Comparison of ENCODE assay signal across 22 cellular contexts in the genomic region with DNA sequence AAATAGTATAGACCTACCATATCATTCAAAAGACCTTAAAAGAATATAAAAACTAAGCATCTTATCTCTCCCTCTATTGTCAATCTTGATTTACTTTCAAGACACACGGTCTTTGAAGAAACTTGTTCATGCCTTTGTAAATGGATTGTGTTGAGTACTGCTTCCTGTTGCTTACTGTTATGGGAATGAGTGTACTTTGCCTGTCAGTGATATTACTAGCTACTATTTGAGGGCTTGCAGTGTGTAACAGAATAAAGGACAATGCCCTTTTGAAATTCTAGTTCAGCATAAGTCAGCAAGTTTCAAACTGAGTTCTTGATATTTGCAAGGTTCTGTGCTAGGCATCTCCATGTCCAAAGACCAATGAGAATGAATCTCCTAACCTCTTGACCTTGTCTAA.
"Had no signal": no experiment of that assay in that cellular context is flagged by ENCODE, and none has a peak within 500 bp of the region (broad histone marks: within the 10 kb centered on the region; RNA-seq: fewer than 3 reads in every experiment).

No MANE protein-coding gene starts in this region.

- H3K4me1 Mint-ChIP-seq: activated T-helper 17 cell treated with anti-CD3 and anti-CD28 coated beads, Interleukin-2, amount 50 U/mL, for 72 hours had no signal

- H3K9me3 Mint-ChIP-seq: activated naive CD8-positive, alpha-beta T cell treated with anti-CD3 and anti-CD28 coated beads for 36 hours; activated T-helper 17 cell treated with anti-CD3 and anti-CD28 coated beads, Interleukin-2, amount 50 U/mL, for 72 hours; T-helper 2 cell treated with Interferon-gamma antibody and Interleukin-4, amounts not matched to agents 5 μg/mL and 100 μg/mL, for 36 hours; type B pancreatic cell had no signal

- H3K27ac Mint-ChIP-seq: activated naive CD8-positive, alpha-beta T cell treated with anti-CD3 and anti-CD28 coated beads for 36 hours; activated T-helper 17 cell treated with anti-CD3 and anti-CD28 coated beads, Interleukin-2, amount 50 U/mL, for 72 hours; nephron progenitor cell; T-helper 2 cell treated with Interferon-gamma antibody and Interleukin-4, amounts not matched to agents 5 μg/mL and 100 μg/mL, for 36 hours; type B pancreatic cell had no signal

- H3K27me3 ChIP-seq: foreskin keratinocyte, pancreas, right lobe of liver, vagina had no signal

- H3K4me3 ChIP-seq: mucosa of descending colon, pancreas, right lobe of liver, skin epidermis, thoracic aorta, vagina had no signal

- H3K27me3 Mint-ChIP-seq: activated naive CD8-positive, alpha-beta T cell treated with anti-CD3 and anti-CD28 coated beads for 36 hours; activated T-helper 17 cell treated with anti-CD3 and anti-CD28 coated beads, Interleukin-2, amount 50 U/mL, for 72 hours; type B pancreatic cell had no signal

- H3K4me3 Mint-ChIP-seq: activated naive CD8-positive, alpha-beta T cell treated with anti-CD3 and anti-CD28 coated beads for 36 hours; activated T-helper 17 cell treated with anti-CD3 and anti-CD28 coated beads, Interleukin-2, amount 50 U/mL, for 72 hours; nephron progenitor cell; T-helper 2 cell treated with Interferon-gamma antibody and Interleukin-4, amounts not matched to agents 5 μg/mL and 100 μg/mL, for 36 hours; type B pancreatic cell had no signal

- H3K36me3 Mint-ChIP-seq: activated naive CD8-positive, alpha-beta T cell treated with anti-CD3 and anti-CD28 coated beads for 36 hours had no signal

- H3K4me1 ChIP-seq: foreskin keratinocyte, pancreas, vagina had no signal

- FAIRE-seq: pancreas had no signal

- H3K9me3 ChIP-seq: mucosa of descending colon, pancreas, right lobe of liver, thoracic aorta, vagina had no signal

- H3K36me3 ChIP-seq: pancreas, right lobe of liver, thoracic aorta, vagina had no signal

- H3K27ac ChIP-seq: foreskin keratinocyte, pancreas, right lobe of liver, skin epidermis, thoracic aorta, vagina, VCaP had no signal

- DNase-seq: activated CD4-positive, CD25-positive, alpha-beta regulatory T cell treated with anti-CD3 and anti-CD28 coated beads, Interleukin-2, amount 50 U/mL, for 72 hours; activated naive CD4-positive, alpha-beta T cell treated with Interleukin-2 at 50 U/mL for 16 hours; activated naive CD8-positive, alpha-beta T cell treated with anti-CD3 and anti-CD28 coated beads for 36 hours; activated T-cell treated with anti-CD3 and anti-CD28 coated beads, Interleukin-2, amount 50 U/mL, for 1 hour; cortex of kidney; erythroblast; hippocampal formation; mesendoderm; mucosa of descending colon; nephron progenitor cell; pancreas; right lobe of liver; stimulated activated CD4-positive, alpha-beta T cell treated with anti-CD3 and anti-CD28 coated beads, Interleukin-2, amount 100 ng/mL, for 48 hours; stimulated activated naive CD4-positive, alpha-beta T cell had no signal
